Comparison of ENCODE assay signal across 10 cellular contexts in the genomic region with DNA sequence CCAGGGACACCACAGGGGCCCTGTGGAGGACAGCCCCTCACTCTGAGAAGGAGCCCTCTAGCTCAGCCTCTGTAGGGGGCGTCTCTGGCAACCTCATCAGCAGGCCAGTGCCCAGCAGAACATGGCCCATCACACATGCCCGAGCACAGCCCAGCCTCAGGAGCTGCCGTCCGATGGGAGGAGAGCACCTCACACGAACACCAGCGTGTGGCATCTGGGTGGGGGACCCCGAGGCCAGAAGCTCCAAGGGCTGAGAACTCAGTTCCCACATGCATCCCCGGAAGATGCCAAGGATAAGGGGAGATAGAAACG. TPM values are rescaled to one million over a fixed set of nuclear protein-coding genes. Genes with fewer than 3 reads are reported as not detected.
A peak's percentile ranks its signal among the peaks of the same experiment; 100 is the strongest.
DNase-seq lines count a peak whose midpoint lies in the region; ATAC-seq and TF ChIP-seq lines count a peak whose summit lies in the region.
"Had no signal": no experiment of that assay in that cellular context is flagged by ENCODE, and none has a peak within 500 bp of the region (broad histone marks: within the 10 kb centered on the region; RNA-seq: fewer than 3 reads in every experiment).

No MANE protein-coding gene starts in this region.

- H3K36me3 ChIP-seq in heart right ventricle (peaks cover 0 to 47% (median 0%) of the 10 kb centered on the region in 9 donors), muscle layer of colon (ENCODE audit: insufficient read depth, low read length) (peaks cover 13% of the 10 kb centered on the region), upper lobe of right lung (peaks cover 11% of the 10 kb centered on the region)

- H3K27me3 ChIP-seq in heart right ventricle (no peaks in the 10 kb centered on the region), muscle layer of colon (ENCODE audit: control insufficient read depth in 1 of 2, insufficient read depth in 2 of 2, low read length in 2 of 2) (no peaks in the 10 kb centered on the region), upper lobe of right lung (no peaks in the 10 kb centered on the region)

- intact Hi-C loops in heart right ventricle (cut with DNase I) (no loop called here), left ventricle myocardium superior (cut with micrococcal nuclease) (no loop called here), upper lobe of right lung (cut with DNase I) (no loop called here)

- TF ChIP-seq CTCF in heart right ventricle (IDR thresholded peaks at IDR 0.05) (no peak), upper lobe of right lung (IDR thresholded peaks at IDR 0.05) (no peak)

- H3K27ac ChIP-seq in heart right ventricle, result peak overlapping the region in 9 of 10 donors; percentile 48 to 91 (median 82)
- peak overlapping the region; percentile 48 for H3K27ac ChIP-seq in muscle layer of colon (ENCODE audit: low read depth, low read length)
- peak overlapping the region; percentile 80 for H3K27ac ChIP-seq in upper lobe of right lung

- H3K4me3 ChIP-seq in heart right ventricle (no peak overlapping the region), muscle layer of colon (ENCODE audit: low read depth in 1 of 2, low read length in 2 of 2) (no peak overlapping the region), upper lobe of right lung (no peak overlapping the region)

- 76 to 81% methylated on average over 9 of the region's 9 CpGs for WGBS in heart right ventricle, 2 donors

- peaks cover 39 to 71% (median 66%) of the 10 kb centered on the region in 9 donors for H3K4me1 ChIP-seq in heart right ventricle
- peaks cover 49% of the 10 kb centered on the region for H3K4me1 ChIP-seq in muscle layer of colon (ENCODE audit: insufficient read depth, low read length)
- H3K4me1 ChIP-seq in upper lobe of right lung, result peaks cover 57% of the 10 kb centered on the region

- H3K9me3 ChIP-seq in heart right ventricle (no peaks in the 10 kb centered on the region), muscle layer of colon (ENCODE audit: low read length) (no peaks in the 10 kb centered on the region), upper lobe of right lung (no peaks in the 10 kb centered on the region)

- H3K9ac ChIP-seq in muscle layer of colon (ENCODE audit: low read length), result peak overlapping the region; percentile 27

- ATAC-seq in heart right ventricle (peak in 1 of 8 donors; percentile 24), left ventricle myocardium superior (no peak), upper lobe of right lung (no peak), HG03354 (IDR thresholded peaks at IDR 0.05; ENCODE audit: poor library complexity, severe bottlenecking, unreplicated experiment) (no peak)

- DNase-seq in heart right ventricle (no peak), left ventricle myocardium superior (no peak), upper lobe of right lung (no peak), T1000 (lab: John Stamatoyannopoulos, UW) (no peak)
- DNase-seq: ACHN; activated T-cell treated with anti-CD3 and anti-CD28 coated beads, Interleukin-2, amount 50 U/mL, for 48 hours; NCI-H2029; stimulated activated CD4-positive, alpha-beta T cell treated with anti-CD3 and anti-CD28 coated beads, Interleukin-4, amount 100 ng/mL, for 1 hour had no signal

RNA-seq across cellular contexts. Expression of gene SH3GL1, which starts 11.3 kb away (rescaled TPM):
- total RNA-seq in heart right ventricle (10 to 100 TPM; 13.1 to 33.4 (median 17.6) TPM), left ventricle myocardium superior (19.1 TPM), upper lobe of right lung (47.6 TPM)
- 10 to 100 TPM; 20.1 to 41.8 TPM for polyA plus RNA-seq in heart right ventricle

RNA-seq across cellular contexts. Expression of gene CHAF1A, which starts 13.4 kb away (rescaled TPM):
- total RNA-seq in heart right ventricle, result 1 to 10 TPM; 4.5 to 8.7 (median 6.6) TPM
- polyA plus RNA-seq in heart right ventricle, result 1 to 10 TPM; 4.2 to 4.4 TPM
- total RNA-seq in left ventricle myocardium superior, result 7.2 TPM
- 10.8 TPM for total RNA-seq in upper lobe of right lung

RNA-seq across cellular contexts. Expression of gene MPND, which starts 45.7 kb away (rescaled TPM):
- total RNA-seq in heart right ventricle (10 to 100 TPM; 18.7 to 26.6 (median 20.9) TPM), left ventricle myocardium superior (19.2 TPM), upper lobe of right lung (29.3 TPM)
- 10 to 100 TPM; 15.2 to 25.2 TPM for polyA plus RNA-seq in heart right ventricle

RNA-seq across cellular contexts. Expression of gene STAP2, which starts 50.4 kb away (rescaled TPM):
- total RNA-seq in heart right ventricle (1 to 10 TPM in 9 of 10 donors, under 1 TPM in 1; 0.56 to 9.1 (median 2.6) TPM), left ventricle myocardium superior (4.2 TPM), upper lobe of right lung (16.1 TPM)
- polyA plus RNA-seq in heart right ventricle, result 1 to 10 TPM; 2.1 to 2.2 TPM
